ENCODE assay signal across 11 cellular contexts in genomic region chr12:49962861-49963765, GRCh38. TPM values are rescaled to one million over a fixed set of nuclear protein-coding genes. Genes with fewer than 3 reads are reported as not detected.
DNase-seq lines count a peak whose midpoint lies in the region; ATAC-seq and TF ChIP-seq lines count a peak whose summit lies in the region.
"Had no signal": no experiment of that assay in that cellular context is flagged by ENCODE, and none has a peak within 500 bp of the region (broad histone marks: within the 10 kb centered on the region; RNA-seq: fewer than 3 reads in every experiment).

No MANE protein-coding gene starts in this region.

- CTCF ChIA-PET in activated CD8-positive, alpha-beta memory T cell treated with anti-CD3 and anti-CD28 coated beads, Interleukin-2, amount 10 ng/mL, durations not matched to agents 7 days and 5 days (lab: Charles Lee): interaction anchor here (1.2 to 8.0 kb wide), 5 partner anchors 17 to 105 kb away, joined by 4 to 140 read pairs (median 6); no protein-coding TSS in a partner anchor

- H3K27ac ChIP-seq in adrenal gland (no peak overlapping the region), upper lobe of right lung (peak overlapping the region; percentile 6)

- ATAC-seq in upper lobe of right lung: peak; percentile 29
- ATAC-seq in naive thymus-derived CD8-positive, alpha-beta T cell: no peak
- no peak for ATAC-seq in activated CD8-positive, alpha-beta memory T cell treated with anti-CD3 and anti-CD28 coated beads, Interleukin-2, amount 10 ng/mL, durations not matched to agents 7 days and 5 days

- POLR2A ChIA-PET in naive thymus-derived CD8-positive, alpha-beta T cell (lab: Charles Lee): no interaction called here

- H3K36me3 ChIP-seq in adrenal gland (replicated peaks in 1 of 2) (no peaks in the 10 kb centered on the region), kidney epithelial cell (ENCODE audit: control insufficient read depth, insufficient read depth, low read length) (no peaks in the 10 kb centered on the region), upper lobe of right lung (no peaks in the 10 kb centered on the region)

- no peak overlapping the region for H3K27ac Mint-ChIP-seq in naive thymus-derived CD8-positive, alpha-beta T cell
- no peak overlapping the region for H3K27ac Mint-ChIP-seq in activated CD8-positive, alpha-beta memory T cell treated with anti-CD3 and anti-CD28 coated beads, Interleukin-2, amount 10 ng/mL, durations not matched to agents 7 days and 5 days

- H3K4me1 Mint-ChIP-seq in naive thymus-derived CD8-positive, alpha-beta T cell: peaks cover 7 to 16% (median 9%) of the 10 kb centered on the region in 4 donors
- H3K4me1 Mint-ChIP-seq in activated CD8-positive, alpha-beta memory T cell treated with anti-CD3 and anti-CD28 coated beads, Interleukin-2, amount 10 ng/mL, durations not matched to agents 7 days and 5 days: peaks cover 12% of the 10 kb centered on the region

- peak overlapping the region in 4 of 10 donors; percentile 28 to 67 (median 58) for H3K4me3 Mint-ChIP-seq in naive thymus-derived CD8-positive, alpha-beta T cell
- no peak overlapping the region for H3K4me3 Mint-ChIP-seq in activated CD8-positive, alpha-beta memory T cell treated with anti-CD3 and anti-CD28 coated beads, Interleukin-2, amount 10 ng/mL, durations not matched to agents 7 days and 5 days

- H3K36me3 Mint-ChIP-seq in naive thymus-derived CD8-positive, alpha-beta T cell: peaks cover 0 to 5% (median 4%) of the 10 kb centered on the region in 3 donors
- peaks cover 4% of the 10 kb centered on the region for H3K36me3 Mint-ChIP-seq in activated CD8-positive, alpha-beta memory T cell treated with anti-CD3 and anti-CD28 coated beads, Interleukin-2, amount 10 ng/mL, durations not matched to agents 7 days and 5 days

- 67 to 75% (median 70%) methylated on average over 16 to 21 of the region's 21 CpGs for WGBS in adrenal gland, 4 donors

- intact Hi-C loops in adrenal gland (cut with DNase I): loop anchor here in 1 of 2 donors (10.0 kb wide), 1 partner anchor 98 kb away; no protein-coding TSS in a partner anchor
- intact Hi-C loops in upper lobe of right lung (cut with DNase I): no loop called here

- TF ChIP-seq POLR2A in adrenal gland (IDR thresholded peaks at IDR 0.05): no peak

- H3K9me3 Mint-ChIP-seq in naive thymus-derived CD8-positive, alpha-beta T cell: no peaks in the 10 kb centered on the region
- H3K9me3 Mint-ChIP-seq in activated CD8-positive, alpha-beta memory T cell treated with anti-CD3 and anti-CD28 coated beads, Interleukin-2, amount 10 ng/mL, durations not matched to agents 7 days and 5 days (ENCODE audit: low read depth): no peaks in the 10 kb centered on the region

- TF ChIP-seq CTCF in adrenal gland (IDR thresholded peaks at IDR 0.05) (no peak), kidney epithelial cell (IDR thresholded peaks at IDR 0.05; ENCODE audit: insufficient read depth, low read length, poor library complexity, severe bottlenecking) (no peak), upper lobe of right lung (IDR thresholded peaks at IDR 0.05) (no peak)

- H3K27me3 Mint-ChIP-seq in naive thymus-derived CD8-positive, alpha-beta T cell: peaks cover 27 to 78% (median 58%) of the 10 kb centered on the region in 5 donors
- peaks cover 68% of the 10 kb centered on the region for H3K27me3 Mint-ChIP-seq in activated CD8-positive, alpha-beta memory T cell treated with anti-CD3 and anti-CD28 coated beads, Interleukin-2, amount 10 ng/mL, durations not matched to agents 7 days and 5 days

- no peaks in the 10 kb centered on the region for H3K27me3 ChIP-seq in adrenal gland
- H3K27me3 ChIP-seq in kidney epithelial cell (ENCODE audit: control insufficient read depth, insufficient read depth, low read length): peaks cover 42% of the 10 kb centered on the region
- H3K27me3 ChIP-seq in upper lobe of right lung: peaks cover 29% of the 10 kb centered on the region

- peaks cover 5 to 13% of the 10 kb centered on the region in 2 donors for H3K4me1 ChIP-seq in adrenal gland (replicated peaks in 1 of 2)
- peaks cover 20% of the 10 kb centered on the region for H3K4me1 ChIP-seq in upper lobe of right lung

- H3K4me3 ChIP-seq in adrenal gland: no peak overlapping the region
- H3K4me3 ChIP-seq in kidney epithelial cell (ENCODE audit: low read depth, low read length): no peak overlapping the region
- no peak overlapping the region for H3K4me3 ChIP-seq in upper lobe of right lung

- no peaks in the 10 kb centered on the region for H3K9me3 ChIP-seq in adrenal gland (replicated peaks in 1 of 3)
- no peaks in the 10 kb centered on the region for H3K9me3 ChIP-seq in upper lobe of right lung

- DNase-seq in NCI-H1436 (lab: John Stamatoyannopoulos, UW) (peak; percentile 7), NCI-H1436 treated with DMSO at 0.1 percent for 48 hours (lab: John Stamatoyannopoulos, UW) (no peak), adrenal gland (peak; percentile 76 to 87 (median 82)), kidney epithelial cell (ENCODE audit: low read depth) (peak; percentile 53), upper lobe of right lung (peak; percentile 90)
- no peak for DNase-seq in naive thymus-derived CD8-positive, alpha-beta T cell
- DNase-seq in activated T-cell treated with anti-CD3 and anti-CD28 coated beads, Interleukin-2, amount 50 U/mL, for 1 hour: no peak
- DNase-seq in activated CD8-positive, alpha-beta memory T cell treated with anti-CD3 and anti-CD28 coated beads, Interleukin-2, amount 10 ng/mL, durations not matched to agents 7 days and 5 days: no peak
- DNase-seq: activated T-cell treated with anti-CD3 and anti-CD28 coated beads, Interleukin-2, amount 50 U/mL, for 48 hours had no signal

RNA-seq across cellular contexts. Expression of gene AQP5, which starts 1.4 kb away (rescaled TPM):
- total RNA-seq in adrenal gland (1 to 10 TPM in 2 of 8 donors, under 1 TPM in 5, not detected in 1; 0.25 to 1.5 (median 0.66) TPM), kidney epithelial cell (not detected in 2 replicates), upper lobe of right lung (14.3 TPM)
- polyA plus RNA-seq in adrenal gland: 1 to 10 TPM; 1.5 to 2.6 (median 1.6) TPM
- not detected for total RNA-seq in naive thymus-derived CD8-positive, alpha-beta T cell
- not detected for polyA plus RNA-seq in naive thymus-derived CD8-positive, alpha-beta T cell
- total RNA-seq in activated CD8-positive, alpha-beta memory T cell treated with anti-CD3 and anti-CD28 coated beads, Interleukin-2, amount 10 ng/mL, durations not matched to agents 7 days and 5 days: not detected
- total RNA-seq: fibroblast of villous mesenchyme had no signal

RNA-seq across cellular contexts. Expression of gene AQP6, which starts 9.6 kb away (rescaled TPM):
- total RNA-seq in adrenal gland (under 1 TPM in 2 of 8 donors, not detected in 6; 0.28 to 0.29 TPM), kidney epithelial cell (not detected in 2 replicates), upper lobe of right lung (0.35 TPM)
- polyA plus RNA-seq in adrenal gland: 1 to 10 TPM in 1 of 3 donors, under 1 TPM in 1, not detected in 1; 0.20 to 1.1 TPM
- not detected for total RNA-seq in naive thymus-derived CD8-positive, alpha-beta T cell
- not detected for polyA plus RNA-seq in naive thymus-derived CD8-positive, alpha-beta T cell
- total RNA-seq in activated CD8-positive, alpha-beta memory T cell treated with anti-CD3 and anti-CD28 coated beads, Interleukin-2, amount 10 ng/mL, durations not matched to agents 7 days and 5 days: not detected
- total RNA-seq: fibroblast of villous mesenchyme had no signal

RNA-seq across cellular contexts. Expression of gene AQP2, which starts 12.6 kb away (rescaled TPM):
- total RNA-seq in adrenal gland: 10 to 100 TPM in 3 of 8 donors, 1 to 10 TPM in 2, under 1 TPM in 2, not detected in 1; 0.10 to 53.2 (median 2.4) TPM
- 10 to 100 TPM in 1 of 3 donors, under 1 TPM in 2; 0.40 to 81.0 (median 0.61) TPM for polyA plus RNA-seq in adrenal gland
- not detected in 2 replicates for total RNA-seq in kidney epithelial cell
- not detected for total RNA-seq in upper lobe of right lung
- total RNA-seq in naive thymus-derived CD8-positive, alpha-beta T cell: not detected
- polyA plus RNA-seq in naive thymus-derived CD8-positive, alpha-beta T cell: not detected
- not detected for total RNA-seq in activated CD8-positive, alpha-beta memory T cell treated with anti-CD3 and anti-CD28 coated beads, Interleukin-2, amount 10 ng/mL, durations not matched to agents 7 days and 5 days
- total RNA-seq: fibroblast of villous mesenchyme, temporal lobe had no signal

RNA-seq across cellular contexts. Expression of gene FAIM2, which starts 59.4 kb away (rescaled TPM):
- 10 to 100 TPM in 3 of 8 donors, 1 to 10 TPM in 4, under 1 TPM in 1; 0.35 to 46.1 (median 3.6) TPM for total RNA-seq in adrenal gland
- 10 to 100 TPM; 13.4 to 50.8 (median 45.9) TPM for polyA plus RNA-seq in adrenal gland
- not detected in 2 replicates for total RNA-seq in kidney epithelial cell
- 1.2 TPM for total RNA-seq in upper lobe of right lung
- total RNA-seq in naive thymus-derived CD8-positive, alpha-beta T cell: not detected
- under 1 TPM in 1 of 3 donors, not detected in 2; 0.39 TPM for polyA plus RNA-seq in naive thymus-derived CD8-positive, alpha-beta T cell
- under 1 TPM; 0.05 to 0.06 TPM for total RNA-seq in activated CD8-positive, alpha-beta memory T cell treated with anti-CD3 and anti-CD28 coated beads, Interleukin-2, amount 10 ng/mL, durations not matched to agents 7 days and 5 days

Comparison
In these comparisons a context has a peak if more than half of its experiments do, and no peak if none do; other contexts are left out.
1. DNase-seq: peak in NCI-H1436 (single experiment), adrenal gland (7 of 7), kidney epithelial cell (single experiment) and upper lobe of right lung (single experiment); none in NCI-H1436 treated with DMSO at 0.1 percent for 48 hours (single experiment), naive thymus-derived CD8-positive, alpha-beta T cell (0 of 10), activated T-cell treated with anti-CD3 and anti-CD28 coated beads, Interleukin-2, amount 50 U/mL, for 1 hour (single experiment) and activated CD8-positive, alpha-beta memory T cell treated with anti-CD3 and anti-CD28 coated beads, Interleukin-2, amount 10 ng/mL, durations not matched to agents 7 days and 5 days (single experiment).